9 cellular contexts compared by ENCODE assay signal in genomic region chr3:48441940-48442339, GRCh38. TPM values are rescaled to one million over a fixed set of nuclear protein-coding genes. Genes with fewer than 3 reads are reported as not detected.
DNase-seq lines count a peak whose midpoint lies in the region; ATAC-seq and TF ChIP-seq lines count a peak whose summit lies in the region.
"Had no signal": no experiment of that assay in that cellular context is flagged by ENCODE, and none has a peak within 500 bp of the region (broad histone marks: within the 10 kb centered on the region; RNA-seq: fewer than 3 reads in every experiment).

No MANE protein-coding gene starts in this region.

- no peak for ATAC-seq in stimulated activated naive CD8-positive, alpha-beta T cell treated with anti-CD3 and anti-CD28 coated beads, Interleukin-15, amount 100 ng/mL, for 72 hours
- ATAC-seq in GM18511 (IDR thresholded peaks at IDR 0.05; ENCODE audit: unreplicated experiment): no peak

- H3K9me3 ChIP-seq in WERI-Rb-1 (ENCODE audit: severe bottlenecking): no peaks in the 10 kb centered on the region

- H3K27ac ChIP-seq in WERI-Rb-1: peak overlapping the region; percentile 64

- H3K36me3 Mint-ChIP-seq in activated naive CD4-positive, alpha-beta T cell treated with anti-CD3 and anti-CD28 coated beads, Interleukin-2, amount 10 ng/mL, durations not matched to agents 7 days and 5 days: peaks cover 36% of the 10 kb centered on the region

- H3K4me3 ChIP-seq in WERI-Rb-1 (ENCODE audit: low read depth, low read length) (peak overlapping the region; percentile 84), fibroblast of villous mesenchyme (ENCODE audit: low read depth, low read length) (peak overlapping the region; percentile 85)

- H3K9me3 Mint-ChIP-seq in activated naive CD4-positive, alpha-beta T cell treated with anti-CD3 and anti-CD28 coated beads, Interleukin-2, amount 10 ng/mL, durations not matched to agents 7 days and 5 days: no peaks in the 10 kb centered on the region
- no peaks in the 10 kb centered on the region for H3K9me3 Mint-ChIP-seq in stimulated activated naive CD8-positive, alpha-beta T cell treated with anti-CD3 and anti-CD28 coated beads, Interleukin-15, amount 100 ng/mL, for 72 hours

- H3K4me1 Mint-ChIP-seq in activated naive CD4-positive, alpha-beta T cell treated with anti-CD3 and anti-CD28 coated beads, Interleukin-2, amount 10 ng/mL, durations not matched to agents 7 days and 5 days: peaks cover 65% of the 10 kb centered on the region
- H3K4me1 Mint-ChIP-seq in stimulated activated naive CD8-positive, alpha-beta T cell treated with anti-CD3 and anti-CD28 coated beads, Interleukin-15, amount 100 ng/mL, for 72 hours: peaks cover 54% of the 10 kb centered on the region

- H3K27me3 Mint-ChIP-seq in activated naive CD4-positive, alpha-beta T cell treated with anti-CD3 and anti-CD28 coated beads, Interleukin-2, amount 10 ng/mL, durations not matched to agents 7 days and 5 days: no peaks in the 10 kb centered on the region
- H3K27me3 Mint-ChIP-seq in stimulated activated naive CD8-positive, alpha-beta T cell treated with anti-CD3 and anti-CD28 coated beads, Interleukin-15, amount 100 ng/mL, for 72 hours: no peaks in the 10 kb centered on the region

- peak overlapping the region; percentile 85 for H3K4me3 Mint-ChIP-seq in activated naive CD4-positive, alpha-beta T cell treated with anti-CD3 and anti-CD28 coated beads, Interleukin-2, amount 10 ng/mL, durations not matched to agents 7 days and 5 days
- H3K4me3 Mint-ChIP-seq in stimulated activated naive CD8-positive, alpha-beta T cell treated with anti-CD3 and anti-CD28 coated beads, Interleukin-15, amount 100 ng/mL, for 72 hours: peak overlapping the region; percentile 89 to 96

- DNase-seq in activated naive CD4-positive, alpha-beta T cell treated with anti-CD3 and anti-CD28 coated beads, Interleukin-2, amount 10 ng/mL, durations not matched to agents 7 days and 5 days: peak; percentile 8
- no peak for DNase-seq in activated naive CD4-positive, alpha-beta T cell treated with anti-CD3 and anti-CD28 coated beads, Interleukin-2, amount 50 U/mL, for 16 hours
- DNase-seq in WERI-Rb-1: peak; percentile 81
- DNase-seq in fibroblast of villous mesenchyme (ENCODE audit: low read depth): no peak
- no peak for DNase-seq in stimulated activated naive CD8-positive, alpha-beta T cell treated with anti-CD3 and anti-CD28 coated beads, Interleukin-15, amount 100 ng/mL, for 72 hours
- no peak for DNase-seq in NCI-H1417 (lab: John Stamatoyannopoulos, UW)
- no peak for DNase-seq in stimulated activated naive CD4-positive, alpha-beta T cell (lab: John Stamatoyannopoulos, UW)
- DNase-seq: HCEC 1CT had no signal

- H3K36me3 ChIP-seq in WERI-Rb-1: peaks cover 33% of the 10 kb centered on the region

- CTCF ChIA-PET in activated naive CD4-positive, alpha-beta T cell treated with anti-CD3 and anti-CD28 coated beads, Interleukin-2, amount 10 ng/mL, durations not matched to agents 7 days and 5 days (lab: Charles Lee): interaction anchor here (0.7 kb wide), 1 partner anchor 248 kb away, joined by 3 read pairs; no protein-coding TSS in a partner anchor

- TF ChIP-seq CTCF in WERI-Rb-1 (IDR thresholded peaks at IDR 0.05; ENCODE audit: low read depth, low read length) (no peak), fibroblast of villous mesenchyme (IDR thresholded peaks at IDR 0.05; ENCODE audit: insufficient read depth, low read depth, low read length) (no peak)

- H3K27me3 ChIP-seq in WERI-Rb-1 (ENCODE audit: insufficient read depth, low read depth, severe bottlenecking): no peaks in the 10 kb centered on the region

- H3K27ac Mint-ChIP-seq in activated naive CD4-positive, alpha-beta T cell treated with anti-CD3 and anti-CD28 coated beads, Interleukin-2, amount 10 ng/mL, durations not matched to agents 7 days and 5 days: peak overlapping the region; percentile 91
- no peak overlapping the region for H3K27ac Mint-ChIP-seq in stimulated activated naive CD8-positive, alpha-beta T cell treated with anti-CD3 and anti-CD28 coated beads, Interleukin-15, amount 100 ng/mL, for 72 hours

RNA-seq across cellular contexts. Expression of gene TMA7, which starts 1.9 kb away (rescaled TPM):
- total RNA-seq in fibroblast of villous mesenchyme: 186 and 216 TPM in 2 replicates

RNA-seq across cellular contexts. Expression of gene CCDC51, which starts 2.0 kb away (rescaled TPM):
- total RNA-seq in fibroblast of villous mesenchyme: 15.5 and 21.2 TPM in 2 replicates

RNA-seq across cellular contexts. Expression of gene ATRIP, which starts 4.6 kb away (rescaled TPM):
- total RNA-seq in fibroblast of villous mesenchyme: 5.5 and 7.8 TPM in 2 replicates

RNA-seq across cellular contexts. Expression of gene PLXNB1, which starts 12.1 kb away (rescaled TPM):
- total RNA-seq in fibroblast of villous mesenchyme: 26.1 and 35.0 TPM in 2 replicates

Comparison
In these comparisons a context has a peak if more than half of its experiments do, and no peak if none do; other contexts are left out.
1. DNase-seq: peak in activated naive CD4-positive, alpha-beta T cell treated with anti-CD3 and anti-CD28 coated beads, Interleukin-2, amount 10 ng/mL, durations not matched to agents 7 days and 5 days (single experiment) and WERI-Rb-1 (single experiment); none in activated naive CD4-positive, alpha-beta T cell treated with anti-CD3 and anti-CD28 coated beads, Interleukin-2, amount 50 U/mL, for 16 hours (single experiment), fibroblast of villous mesenchyme (single experiment), stimulated activated naive CD8-positive, alpha-beta T cell treated with anti-CD3 and anti-CD28 coated beads, Interleukin-15, amount 100 ng/mL, for 72 hours (0 of 2), NCI-H1417 (0 of 3) and stimulated activated naive CD4-positive, alpha-beta T cell (0 of 6).